Comparison of ENCODE assay signal across 20 cellular contexts in genomic region chr1:58116284-58116683, GRCh38.
A peak's percentile ranks its signal among the peaks of the same experiment; 100 is the strongest.
DNase-seq lines count a peak whose midpoint lies in the region; ATAC-seq, FAIRE-seq and TF ChIP-seq lines count a peak whose summit lies in the region.
"Had no signal": no experiment of that assay in that cellular context is flagged by ENCODE, and none has a peak within 500 bp of the region (broad histone marks: within the 10 kb centered on the region; RNA-seq: fewer than 3 reads in every experiment).

No MANE protein-coding gene starts in this region.

- POLR2A ChIA-PET in MCF 10A (lab: Yijun Ruan, JAX) = no interaction called here

- no peaks in the 10 kb centered on the region for H3K27me3 ChIP-seq in bronchial epithelial cell (ENCODE audit: control insufficient read depth, insufficient read depth, low read length)
- H3K27me3 ChIP-seq: BLaER1 had no signal

- H3K27me3 Mint-ChIP-seq in MCF 10A (ENCODE audit: insufficient read depth, unreplicated experiment) = no peaks in the 10 kb centered on the region
- H3K27me3 Mint-ChIP-seq: IgD-negative memory B cell had no signal

- H3K36me3 ChIP-seq in bronchial epithelial cell (ENCODE audit: control insufficient read depth, insufficient read depth, low read length) = no peaks in the 10 kb centered on the region
- H3K36me3 ChIP-seq: BLaER1 had no signal

- no peak overlapping the region for H3K4me3 Mint-ChIP-seq in MCF 10A (ENCODE audit: unreplicated experiment)
- H3K4me3 Mint-ChIP-seq: CD14-positive monocyte; CD4-positive, alpha-beta memory T cell; HFFc6; IgD-negative memory B cell had no signal

- TF ChIP-seq CTCF in bronchial epithelial cell (IDR thresholded peaks at IDR 0.05; ENCODE audit: insufficient read depth, low read length, severe bottlenecking) (no peak), MCF 10A (IDR thresholded peaks at IDR 0.05; ENCODE audit: unreplicated experiment) (no peak)

- H3K4me3 ChIP-seq in bronchial epithelial cell (ENCODE audit: low read depth, low read length) = no peak overlapping the region
- H3K4me3 ChIP-seq: BLaER1 had no signal

- H3K27ac Mint-ChIP-seq in MCF 10A (ENCODE audit: low read depth, unreplicated experiment) = no peak overlapping the region
- H3K27ac Mint-ChIP-seq: CD14-positive monocyte; CD4-positive, alpha-beta memory T cell; HFFc6; IgD-negative memory B cell had no signal

- peaks cover 5% of the 10 kb centered on the region for H3K9me3 Mint-ChIP-seq in MCF 10A (ENCODE audit: unreplicated experiment)

- DNase-seq in DMS53 treated with DMSO at 0.1 percent for 48 hours (lab: John Stamatoyannopoulos, UW; ENCODE audit: unreplicated experiment) (peak; percentile 44), HT1080 (ENCODE audit: low read depth) (peak; percentile 25), bronchial epithelial cell (ENCODE audit: low read depth) (peak; percentile 35), kidney tubule cell (ENCODE audit: low spot score) (peak; percentile 13), MCF 10A (ENCODE audit: unreplicated experiment) (no peak), NCI-H1694 treated with DMSO at 0.1 percent for 48 hours (lab: John Stamatoyannopoulos, UW) (no peak)
- DNase-seq: 8988T; CD4-positive, alpha-beta memory T cell; HCEC 1CT; HFFc6; KBM-7 had no signal

- no peak for ATAC-seq in GM18870 (IDR thresholded peaks at IDR 0.05; ENCODE audit: unreplicated experiment)
- no peak for ATAC-seq in GM18909 (IDR thresholded peaks at IDR 0.05; ENCODE audit: poor library complexity, unreplicated experiment)
- ATAC-seq: HepG2 had no signal

- CTCF ChIA-PET in MCF 10A (lab: Yijun Ruan, JAX) = interaction anchor here (0.7 kb wide), 1 partner anchor 172 kb away, joined by 3 read pairs; no protein-coding TSS in a partner anchor

- BruUV-seq in MCF 10A (replicated peaks; lab: Mats Ljungman, UMichigan) = no TSS peak

- intact Hi-C loops in MCF 10A (cut with micrococcal nuclease) = no loop called here

- no peak for FAIRE-seq in bronchial epithelial cell (lab: Jason Lieb, UNC)
- FAIRE-seq: G401.6, GM12891, H54, HepG2 had no signal

- H3K36me3 Mint-ChIP-seq in MCF 10A (ENCODE audit: insufficient read depth, unreplicated experiment) = no peaks in the 10 kb centered on the region
- H3K36me3 Mint-ChIP-seq: CD14-positive monocyte; CD4-positive, alpha-beta memory T cell had no signal

- H3K4me1 Mint-ChIP-seq in MCF 10A (ENCODE audit: insufficient read depth, unreplicated experiment) = no peaks in the 10 kb centered on the region
- H3K4me1 Mint-ChIP-seq: CD14-positive monocyte, IgD-negative memory B cell had no signal

Comparison
In these comparisons a context has a peak if more than half of its experiments do, and no peak if none do; other contexts are left out.
1. DNase-seq: peak in DMS53 treated with DMSO at 0.1 percent for 48 hours (single experiment), HT1080 (single experiment), bronchial epithelial cell (single experiment) and kidney tubule cell (single experiment); none in MCF 10A (single experiment) and NCI-H1694 treated with DMSO at 0.1 percent for 48 hours (single experiment).